ENCODE assay signal across 19 cellular contexts in genomic region chr2:138364554-138365162, GRCh38.
DNase-seq lines count a peak whose midpoint lies in the region; ATAC-seq and TF ChIP-seq lines count a peak whose summit lies in the region.
"Had no signal": no experiment of that assay in that cellular context is flagged by ENCODE, and none has a peak within 500 bp of the region (broad histone marks: within the 10 kb centered on the region; RNA-seq: fewer than 3 reads in every experiment).

No MANE protein-coding gene starts in this region.

- H3K36me3 Mint-ChIP-seq in activated T-cell treated with anti-CD3 and anti-CD28 coated beads, Interleukin-2, amount 50 U/mL, for 24 hours (ENCODE audit: low read depth) = no peaks in the 10 kb centered on the region
- no peaks in the 10 kb centered on the region for H3K36me3 Mint-ChIP-seq in CD4-positive, alpha-beta T cell (ENCODE audit: low read depth)
- H3K36me3 Mint-ChIP-seq: CD8-positive, alpha-beta memory T cell had no signal

- ATAC-seq in SK-N-SH treated with all-trans-retinoic acid at 6 μM for 48 hours = peak; percentile 53; the same call in 2 of the 3 replicates
- peak; percentile 84 for ATAC-seq in sciatic nerve
- ATAC-seq in CD4-positive, alpha-beta T cell (ENCODE audit: poor library complexity) = no peak
- no peak for ATAC-seq in HG02642 (IDR thresholded peaks at IDR 0.05; ENCODE audit: poor library complexity, unreplicated experiment)
- ATAC-seq: activated CD8-positive, alpha-beta T cell treated with anti-CD3 and anti-CD28 coated beads for 36 hours; foreskin keratinocyte; stimulated activated memory B cell treated with anti-CD40 and anti-IgM and Interleukin-4, amounts not matched to agents 10 μg/mL and 1 μg/mL and 100 μg/mL, for 72 hours had no signal

- H3K4me3 Mint-ChIP-seq in activated T-cell treated with anti-CD3 and anti-CD28 coated beads, Interleukin-2, amount 50 U/mL, for 24 hours = no peak overlapping the region
- H3K4me3 Mint-ChIP-seq in CD4-positive, alpha-beta T cell = no peak overlapping the region
- H3K4me3 Mint-ChIP-seq: activated CD8-positive, alpha-beta T cell treated with anti-CD3 and anti-CD28 coated beads for 36 hours; CD8-positive, alpha-beta memory T cell; stimulated activated memory B cell treated with anti-CD40 and anti-IgM and Interleukin-4, amounts not matched to agents 10 μg/mL and 1 μg/mL and 100 μg/mL, for 72 hours had no signal

- no peak overlapping the region for H3K27ac ChIP-seq in CD4-positive, alpha-beta T cell (ENCODE audit: low read depth, low read length)
- H3K27ac ChIP-seq: dorsolateral prefrontal cortex, foreskin keratinocyte, PC-9, WERI-Rb-1 had no signal

- intact Hi-C loops in sciatic nerve (cut with DNase I) = loop anchor here (5.0 kb wide), 1 partner anchor 223 kb away; no protein-coding TSS in a partner anchor
- intact Hi-C loops in CD4-positive, alpha-beta T cell (cut with DNase I, micrococcal nuclease) = no loop called here

- DNase-seq in GM03348 (ENCODE audit: low spot score) (peak; percentile 65), fibroblast of the aortic adventitia (ENCODE audit: low read depth) (peak; percentile 75), sciatic nerve (ENCODE audit: low spot score) (no peak), COLO829 (ENCODE audit: low spot score) (no peak)
- DNase-seq in activated T-cell treated with anti-CD3 and anti-CD28 coated beads, Interleukin-2, amount 50 U/mL, for 24 hours = no peak
- DNase-seq in CD4-positive, alpha-beta T cell = no peak
- DNase-seq: activated CD8-positive, alpha-beta T cell treated with anti-CD3 and anti-CD28 coated beads for 36 hours; anterior cingulate cortex; CD8-positive, alpha-beta memory T cell; dorsolateral prefrontal cortex; GF-D8; mesendoderm; NCI-H1694; PC-9; WERI-Rb-1 had no signal

- no peak for TF ChIP-seq CTCF in fibroblast of the aortic adventitia (IDR thresholded peaks at IDR 0.05; ENCODE audit: insufficient read depth, low read length)
- TF ChIP-seq CTCF in CD4-positive, alpha-beta T cell (IDR thresholded peaks at IDR 0.05) = no peak

- H3K9me3 Mint-ChIP-seq in activated T-cell treated with anti-CD3 and anti-CD28 coated beads, Interleukin-2, amount 50 U/mL, for 24 hours = no peaks in the 10 kb centered on the region
- H3K9me3 Mint-ChIP-seq in CD4-positive, alpha-beta T cell = peaks cover 2% of the 10 kb centered on the region
- H3K9me3 Mint-ChIP-seq: activated CD8-positive, alpha-beta T cell treated with anti-CD3 and anti-CD28 coated beads for 36 hours; stimulated activated memory B cell treated with anti-CD40 and anti-IgM and Interleukin-4, amounts not matched to agents 10 μg/mL and 1 μg/mL and 100 μg/mL, for 72 hours had no signal

- no peaks in the 10 kb centered on the region for H3K4me1 Mint-ChIP-seq in activated T-cell treated with anti-CD3 and anti-CD28 coated beads, Interleukin-2, amount 50 U/mL, for 24 hours (ENCODE audit: low read depth)
- H3K4me1 Mint-ChIP-seq in CD4-positive, alpha-beta T cell (ENCODE audit: low read depth) = no peaks in the 10 kb centered on the region
- H3K4me1 Mint-ChIP-seq: CD8-positive, alpha-beta memory T cell; stimulated activated memory B cell treated with anti-CD40 and anti-IgM and Interleukin-4, amounts not matched to agents 10 μg/mL and 1 μg/mL and 100 μg/mL, for 72 hours had no signal

- CTCF ChIA-PET in CD4-positive, alpha-beta T cell (lab: Charles Lee) = no interaction called here

- H3K27me3 ChIP-seq in CD4-positive, alpha-beta T cell (ENCODE audit: control insufficient read depth, insufficient read depth, low read length) = no peaks in the 10 kb centered on the region
- H3K27me3 ChIP-seq: dorsolateral prefrontal cortex, foreskin keratinocyte had no signal

- POLR2A ChIA-PET in CD4-positive, alpha-beta T cell (lab: Charles Lee) = no interaction called here

- no peaks in the 10 kb centered on the region for H3K27me3 Mint-ChIP-seq in activated T-cell treated with anti-CD3 and anti-CD28 coated beads, Interleukin-2, amount 50 U/mL, for 24 hours
- H3K27me3 Mint-ChIP-seq in CD4-positive, alpha-beta T cell = no peaks in the 10 kb centered on the region
- H3K27me3 Mint-ChIP-seq: activated CD8-positive, alpha-beta T cell treated with anti-CD3 and anti-CD28 coated beads for 36 hours; stimulated activated memory B cell treated with anti-CD40 and anti-IgM and Interleukin-4, amounts not matched to agents 10 μg/mL and 1 μg/mL and 100 μg/mL, for 72 hours had no signal

- no peak overlapping the region for H3K27ac Mint-ChIP-seq in activated T-cell treated with anti-CD3 and anti-CD28 coated beads, Interleukin-2, amount 50 U/mL, for 24 hours
- no peak overlapping the region for H3K27ac Mint-ChIP-seq in CD4-positive, alpha-beta T cell
- H3K27ac Mint-ChIP-seq: activated CD8-positive, alpha-beta T cell treated with anti-CD3 and anti-CD28 coated beads for 36 hours; CD8-positive, alpha-beta memory T cell; stimulated activated memory B cell treated with anti-CD40 and anti-IgM and Interleukin-4, amounts not matched to agents 10 μg/mL and 1 μg/mL and 100 μg/mL, for 72 hours had no signal

- no peaks in the 10 kb centered on the region for H3K9me3 ChIP-seq in CD4-positive, alpha-beta T cell (ENCODE audit: control insufficient read depth, low read length)

- no peak overlapping the region for H3K4me3 ChIP-seq in fibroblast of the aortic adventitia (ENCODE audit: low read depth, low read length)
- H3K4me3 ChIP-seq: dorsolateral prefrontal cortex, PC-9 had no signal

TF ChIP-seq in SK-N-SH treated with all-trans-retinoic acid at 6 μM for 48 hours, 23 proteins besides CTCF, POLR2A, EP300 and RAD21:
- TF ChIP-seq ISL1 (CRISPR knock-in tag; IDR thresholded peaks at IDR 0.05) (peak; percentile 82), ZNF565 (CRISPR knock-in tag; conservative IDR thresholded peaks at IDR 0.05; ENCODE audit: low read depth) (no peak)
TF ChIP-seq in SK-N-SH treated with all-trans-retinoic acid at 6 μM for 48 hours: peak in this region for 1.

Comparison
In these comparisons a context has a peak if more than half of its experiments do, and no peak if none do; other contexts are left out.
1. DNase-seq: peak in GM03348 (single experiment) and fibroblast of the aortic adventitia (single experiment); none in sciatic nerve (single experiment), activated T-cell treated with anti-CD3 and anti-CD28 coated beads, Interleukin-2, amount 50 U/mL, for 24 hours (single experiment), CD4-positive, alpha-beta T cell (0 of 10) and COLO829 (single experiment).
2. ATAC-seq: peak in SK-N-SH treated with all-trans-retinoic acid at 6 μM for 48 hours (single experiment) and sciatic nerve (single experiment); none in CD4-positive, alpha-beta T cell (single experiment) and HG02642 (single experiment).